In the genomic region with DNA sequence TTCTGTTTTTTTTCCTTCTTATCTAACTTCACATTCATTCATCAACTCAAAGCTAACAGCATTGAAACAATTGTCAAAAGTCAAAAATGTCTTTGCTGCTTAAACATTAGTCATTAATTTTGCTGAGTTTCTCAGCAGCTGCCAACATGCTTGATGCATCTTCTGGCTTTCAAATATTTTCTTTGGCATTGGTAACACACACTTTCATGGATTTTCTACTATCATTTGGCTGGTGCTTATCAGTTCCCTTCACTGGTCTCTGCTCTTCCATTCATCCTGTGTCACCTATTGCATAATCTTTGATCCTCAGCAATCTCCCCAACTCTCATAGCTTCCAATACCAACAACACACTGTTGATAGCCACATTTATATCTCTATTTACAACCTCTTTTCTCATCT, we compare ENCODE assay signal across 22 cellular contexts.
"Had no signal": no experiment of that assay in that cellular context is flagged by ENCODE, and none has a peak within 500 bp of the region (broad histone marks: within the 10 kb centered on the region; RNA-seq: fewer than 3 reads in every experiment).

No MANE protein-coding gene starts in this region.

- H3K9ac ChIP-seq: parathyroid adenoma had no signal

- H3K27ac ChIP-seq: body of pancreas, colonic mucosa, lower lobe of right lung, parathyroid adenoma, stomach, WERI-Rb-1 had no signal

- H2AFZ ChIP-seq: parathyroid adenoma had no signal

- H3K36me3 ChIP-seq: colonic mucosa, lower lobe of right lung, stomach, WERI-Rb-1 had no signal

- H3K79me2 ChIP-seq: parathyroid adenoma had no signal

- DNase-seq: activated CD4-positive, alpha-beta memory T cell treated with anti-CD3 and anti-CD28 coated beads for 36 hours; activated CD4-positive, alpha-beta T cell treated with anti-CD3 and anti-CD28 coated beads for 4 hours; activated naive CD4-positive, alpha-beta T cell; activated naive CD8-positive, alpha-beta T cell treated with anti-CD3 and anti-CD28 coated beads for 36 hours; activated T-cell treated with anti-CD3 and anti-CD28 coated beads for 4 hours; amygdala; body of pancreas; central memory CD4-positive, alpha-beta T cell; colonic mucosa; effector CD4-positive, alpha-beta T cell; immature natural killer cell; lower lobe of right lung; natural killer cell; stimulated activated CD4-positive, alpha-beta T cell treated with anti-CD3 and anti-CD28 coated beads, Interleukin-4, amount 100 ng/mL, for 24 hours; stomach; T-helper 2 cell; trophoblast cell; WERI-Rb-1 had no signal

- H3K4me1 Mint-ChIP-seq: activated naive CD8-positive, alpha-beta T cell treated with anti-CD3 and anti-CD28 coated beads for 36 hours; immature natural killer cell; natural killer cell; stimulated activated effector memory CD8-positive, alpha-beta T cell treated with anti-CD3 and anti-CD28 coated beads, Interleukin-12 subunit alpha, Interleukin-12 subunit beta, amount 100 ng/mL, for 72 hours had no signal

- H3K4me1 ChIP-seq: body of pancreas, colonic mucosa, lower lobe of right lung, parathyroid adenoma, stomach had no signal

- H3K27me3 ChIP-seq: body of pancreas, colonic mucosa, stomach had no signal

- H3K27ac Mint-ChIP-seq: activated CD4-positive, alpha-beta memory T cell treated with anti-CD3 and anti-CD28 coated beads for 36 hours; activated naive CD8-positive, alpha-beta T cell treated with anti-CD3 and anti-CD28 coated beads for 36 hours; immature natural killer cell; natural killer cell; stimulated activated effector memory CD8-positive, alpha-beta T cell treated with anti-CD3 and anti-CD28 coated beads, Interleukin-12 subunit alpha, Interleukin-12 subunit beta, amount 100 ng/mL, for 72 hours had no signal

- ATAC-seq: body of pancreas; esophagus mucosa; lower lobe of right lung; natural killer cell; sciatic nerve; stimulated activated effector memory CD8-positive, alpha-beta T cell treated with anti-CD3 and anti-CD28 coated beads, Interleukin-12 subunit alpha, Interleukin-12 subunit beta, amount 100 ng/mL, for 72 hours had no signal

- H3K9me3 Mint-ChIP-seq: activated CD4-positive, alpha-beta memory T cell treated with anti-CD3 and anti-CD28 coated beads for 36 hours; activated naive CD8-positive, alpha-beta T cell treated with anti-CD3 and anti-CD28 coated beads for 36 hours; natural killer cell had no signal

- H3K36me3 Mint-ChIP-seq: activated CD4-positive, alpha-beta memory T cell treated with anti-CD3 and anti-CD28 coated beads for 36 hours; activated naive CD8-positive, alpha-beta T cell treated with anti-CD3 and anti-CD28 coated beads for 36 hours; immature natural killer cell; natural killer cell; stimulated activated effector memory CD8-positive, alpha-beta T cell treated with anti-CD3 and anti-CD28 coated beads, Interleukin-12 subunit alpha, Interleukin-12 subunit beta, amount 100 ng/mL, for 72 hours had no signal

- H3K4me3 Mint-ChIP-seq: activated CD4-positive, alpha-beta memory T cell treated with anti-CD3 and anti-CD28 coated beads for 36 hours; activated naive CD8-positive, alpha-beta T cell treated with anti-CD3 and anti-CD28 coated beads for 36 hours; immature natural killer cell; natural killer cell; stimulated activated effector memory CD8-positive, alpha-beta T cell treated with anti-CD3 and anti-CD28 coated beads, Interleukin-12 subunit alpha, Interleukin-12 subunit beta, amount 100 ng/mL, for 72 hours had no signal

- H3K4me3 ChIP-seq: body of pancreas, colonic mucosa, lower lobe of right lung, stomach had no signal

- H3K9me3 ChIP-seq: body of pancreas, colonic mucosa, lower lobe of right lung, stomach had no signal
